ENCODE assay signal across 15 cellular contexts in genomic region chr14:99009875-99010274, GRCh38.
"Had no signal": no experiment of that assay in that cellular context is flagged by ENCODE, and none has a peak within 500 bp of the region (broad histone marks: within the 10 kb centered on the region; RNA-seq: fewer than 3 reads in every experiment).

No MANE protein-coding gene starts in this region.

- H3K4me1 ChIP-seq: colonic mucosa, upper lobe of right lung had no signal

- H3K36me3 ChIP-seq: cardiac muscle cell, colonic mucosa, upper lobe of right lung had no signal

- H3K9me3 Mint-ChIP-seq: natural killer cell had no signal

- H3K36me3 Mint-ChIP-seq: natural killer cell had no signal

- H3K4me1 Mint-ChIP-seq: natural killer cell had no signal

- H3K27me3 ChIP-seq: cardiac muscle cell, colonic mucosa, upper lobe of right lung had no signal

- H3K27ac Mint-ChIP-seq: activated T-helper 2 cell treated with anti-CD3 and anti-CD28 coated beads, Interferon-gamma antibody, Interleukin-2, Interleukin-4, amounts not matched to agents 10 μg/mL and 5 μg/mL and 100 μg/mL, durations not matched to agents 14 hours and 24 hours and 36 hours; natural killer cell had no signal

- H3K27ac ChIP-seq: cardiac muscle cell, colonic mucosa, upper lobe of right lung had no signal

- ATAC-seq: left lobe of liver, natural killer cell, right cardiac atrium, Right ventricle myocardium inferior, upper lobe of right lung had no signal

- H3K4me3 Mint-ChIP-seq: natural killer cell had no signal

- H3K9me3 ChIP-seq: colonic mucosa, SK-N-SH, upper lobe of right lung had no signal

- DNase-seq: colonic mucosa; foreskin melanocyte; head of caudate nucleus; mammary epithelial cell; natural killer cell; nucleus accumbens; right cardiac atrium; SK-N-SH; stimulated activated CD4-positive, alpha-beta T cell treated with anti-CD3 and anti-CD28 coated beads, Interleukin-1b, Interleukin-23, amount 100 ng/mL, for 48 hours; upper lobe of right lung had no signal

- H3K4me3 ChIP-seq: cardiac muscle cell, colonic mucosa, smooth muscle cell, upper lobe of right lung had no signal
